Comparison of ENCODE assay signal across 9 cellular contexts in genomic region chr3:196620228-196620627, GRCh38. TPM values are rescaled to one million over a fixed set of nuclear protein-coding genes. Genes with fewer than 3 reads are reported as not detected.
A peak's percentile ranks its signal among the peaks of the same experiment; 100 is the strongest.
DNase-seq lines count a peak whose midpoint lies in the region; ATAC-seq and TF ChIP-seq lines count a peak whose summit lies in the region.
"Had no signal": no experiment of that assay in that cellular context is flagged by ENCODE, and none has a peak within 500 bp of the region (broad histone marks: within the 10 kb centered on the region; RNA-seq: fewer than 3 reads in every experiment).

No MANE protein-coding gene starts in this region.

- WGBS in prostate gland, result 85% methylated on average over 11 of the region's 11 CpGs

- H3K9me3 Mint-ChIP-seq in CD14-positive monocyte, result peaks cover 0 to 3% (median 0%) of the 10 kb centered on the region in 7 donors
- no peaks in the 10 kb centered on the region for H3K9me3 Mint-ChIP-seq in T-helper 2 cell treated with Interferon-gamma antibody and Interleukin-4, amounts not matched to agents 5 μg/mL and 100 μg/mL, for 36 hours

- peak overlapping the region; percentile 95 to 100 (median 99) for H3K27ac Mint-ChIP-seq in CD14-positive monocyte
- H3K27ac Mint-ChIP-seq in T-helper 2 cell treated with Interferon-gamma antibody and Interleukin-4, amounts not matched to agents 5 μg/mL and 100 μg/mL, for 36 hours, result peak overlapping the region; percentile 37

- no peak overlapping the region for H3K27ac ChIP-seq in prostate gland

- no peak overlapping the region for H3K4me3 ChIP-seq in prostate gland

- intact Hi-C loops in CD14-positive monocyte (cut with micrococcal nuclease), result loop anchor here in 1 of 2 donors (5.0 kb wide), 1 partner anchor 67 kb away; no protein-coding TSS in a partner anchor
- intact Hi-C loops in prostate gland (cut with DNase I), result no loop called here

- TF ChIP-seq CTCF in CD14-positive monocyte (IDR thresholded peaks at IDR 0.05) (no peak), prostate gland (IDR thresholded peaks at IDR 0.05) (no peak)

- H3K36me3 Mint-ChIP-seq in CD14-positive monocyte, result peaks cover 0 to 9% of the 10 kb centered on the region in 2 donors
- peaks cover 5% of the 10 kb centered on the region for H3K36me3 Mint-ChIP-seq in T-helper 2 cell treated with Interferon-gamma antibody and Interleukin-4, amounts not matched to agents 5 μg/mL and 100 μg/mL, for 36 hours (ENCODE audit: low read depth)

- peak; percentile 65 for ATAC-seq in HG02571 (IDR thresholded peaks at IDR 0.05; ENCODE audit: unreplicated experiment)

- no peaks in the 10 kb centered on the region for H3K36me3 ChIP-seq in prostate gland

- H3K9me3 ChIP-seq in prostate gland, result no peaks in the 10 kb centered on the region

- H3K27me3 ChIP-seq in prostate gland (replicated peaks; ENCODE audit: insufficient read depth), result no peaks in the 10 kb centered on the region

- peaks cover 79% of the 10 kb centered on the region for H3K4me1 Mint-ChIP-seq in CD14-positive monocyte
- H3K4me1 Mint-ChIP-seq in T-helper 2 cell treated with Interferon-gamma antibody and Interleukin-4, amounts not matched to agents 5 μg/mL and 100 μg/mL, for 36 hours (ENCODE audit: low read depth), result peaks cover 30% of the 10 kb centered on the region

- peak overlapping the region; percentile 59 to 71 for H3K4me3 Mint-ChIP-seq in CD14-positive monocyte
- H3K4me3 Mint-ChIP-seq in T-helper 2 cell treated with Interferon-gamma antibody and Interleukin-4, amounts not matched to agents 5 μg/mL and 100 μg/mL, for 36 hours, result no peak overlapping the region

- H3K27me3 Mint-ChIP-seq in CD14-positive monocyte (ENCODE audit: low read depth in 3 of 3), result peaks cover 0 to 2% (median 0%) of the 10 kb centered on the region in 3 donors
- no peaks in the 10 kb centered on the region for H3K27me3 Mint-ChIP-seq in T-helper 2 cell treated with Interferon-gamma antibody and Interleukin-4, amounts not matched to agents 5 μg/mL and 100 μg/mL, for 36 hours (ENCODE audit: low read depth)

- H3K4me1 ChIP-seq in prostate gland (replicated peaks), result no peaks in the 10 kb centered on the region

- DNase-seq in CD14-positive monocyte (ENCODE audit: low spot score), result peak; percentile 87
- DNase-seq in T-helper 2 cell treated with Interferon-gamma antibody and Interleukin-4, amounts not matched to agents 5 μg/mL and 100 μg/mL, for 36 hours (ENCODE audit: low spot score), result no peak
- DNase-seq in left kidney (ENCODE audit: low read depth, low spot score), result peak; percentile 34
- no peak for DNase-seq in prostate gland (ENCODE audit: low spot score)
- no peak for DNase-seq in superior temporal gyrus (ENCODE audit: extremely low spot score)
- DNase-seq in NCI-H146 treated with DMSO at 0.1 percent for 48 hours (lab: John Stamatoyannopoulos, UW; ENCODE audit: unreplicated experiment), result no peak
- no peak for DNase-seq in NCI-H1930 (lab: John Stamatoyannopoulos, UW)
- DNase-seq: Karpas-422 had no signal

- no peak for TF ChIP-seq POLR2A in prostate gland (IDR thresholded peaks at IDR 0.05)

RNA-seq across cellular contexts. Expression of gene NRROS, which starts 19.3 kb away (rescaled TPM):
- 1 to 10 TPM; 5.9 to 7.5 TPM for polyA plus RNA-seq in CD14-positive monocyte
- total RNA-seq in prostate gland, result 1 to 10 TPM; 2.0 to 5.5 TPM

RNA-seq across cellular contexts. Expression of gene FBXO45, which starts 51.8 kb away (rescaled TPM):
- 1 to 10 TPM; 1.8 to 2.8 TPM for polyA plus RNA-seq in CD14-positive monocyte
- 1 to 10 TPM; 5.7 to 6.1 TPM for total RNA-seq in prostate gland

RNA-seq across cellular contexts. Expression of gene WDR53, which starts 51.9 kb away (rescaled TPM):
- polyA plus RNA-seq in CD14-positive monocyte, result 1 to 10 TPM; 4.1 to 6.7 TPM
- total RNA-seq in prostate gland, result 10 to 100 TPM in 1 of 2 donors, 1 to 10 TPM in 1; 8.4 to 17.3 TPM

Comparison
In these comparisons a context has a peak if more than half of its experiments do, and no peak if none do; other contexts are left out.
1. DNase-seq: peak in CD14-positive monocyte (single experiment) and left kidney (single experiment); none in T-helper 2 cell treated with Interferon-gamma antibody and Interleukin-4, amounts not matched to agents 5 μg/mL and 100 μg/mL, for 36 hours (single experiment), prostate gland (single experiment), superior temporal gyrus (single experiment), NCI-H146 treated with DMSO at 0.1 percent for 48 hours (single experiment) and NCI-H1930 (0 of 2).